In the genomic region with DNA sequence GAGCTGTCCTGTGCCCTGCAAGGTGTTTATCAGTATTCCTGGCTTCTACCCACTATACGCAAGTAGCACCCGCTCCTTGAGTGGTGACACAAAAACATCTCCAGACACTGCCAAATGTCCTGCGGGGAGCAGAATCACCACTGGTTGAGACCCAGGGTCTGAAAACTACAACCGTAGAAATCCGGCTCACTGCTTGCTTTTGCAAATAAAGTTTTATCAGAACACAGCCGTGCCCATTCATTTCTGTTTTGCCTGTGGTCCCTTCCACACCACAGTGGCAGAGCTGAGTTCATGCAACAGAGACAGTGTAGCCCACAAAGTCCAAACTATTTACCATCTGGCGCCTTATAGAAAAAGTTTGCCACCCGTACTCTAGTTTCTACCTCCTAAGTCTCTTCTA, we compare ENCODE assay signal across 29 cellular contexts.
"Had no signal": no experiment of that assay in that cellular context is flagged by ENCODE, and none has a peak within 500 bp of the region (broad histone marks: within the 10 kb centered on the region; RNA-seq: fewer than 3 reads in every experiment).

No MANE protein-coding gene starts in this region.

- H3K4me1 ChIP-seq: colonic mucosa, esophagus muscularis mucosa, esophagus squamous epithelium, foreskin keratinocyte, gastrocnemius medialis, gastroesophageal sphincter, heart left ventricle, heart right ventricle had no signal

- H3K9me3 Mint-ChIP-seq: dendritic cell treated with granulocyte-macrophage colony-stimulating factor and Interleukin-4, amounts not matched to agents 40 ng/mL and 50 ng/mL, for 4 days; effector memory CD8-positive, alpha-beta T cell had no signal

- H3K4me3 Mint-ChIP-seq: dendritic cell treated with granulocyte-macrophage colony-stimulating factor and Interleukin-4, amounts not matched to agents 40 ng/mL and 50 ng/mL, for 4 days; effector memory CD8-positive, alpha-beta T cell; endodermal cell had no signal

- H3K27me3 ChIP-seq: colonic mucosa, foreskin keratinocyte, gastrocnemius medialis had no signal

- H3K9me3 ChIP-seq: colonic mucosa, esophagus muscularis mucosa, esophagus squamous epithelium, gastrocnemius medialis, gastroesophageal sphincter, heart left ventricle, heart right ventricle had no signal

- H3K36me3 ChIP-seq: colonic mucosa, esophagus muscularis mucosa, esophagus squamous epithelium, gastrocnemius medialis, gastroesophageal sphincter, heart left ventricle, heart right ventricle had no signal

- ATAC-seq: effector memory CD8-positive, alpha-beta T cell; esophagus mucosa; foreskin keratinocyte; gastrocnemius medialis; gastroesophageal sphincter; heart left ventricle; heart right ventricle had no signal

- H3K27ac Mint-ChIP-seq: dendritic cell treated with granulocyte-macrophage colony-stimulating factor and Interleukin-4, amounts not matched to agents 40 ng/mL and 50 ng/mL, for 4 days; effector memory CD8-positive, alpha-beta T cell; endodermal cell had no signal

- H3K4me3 ChIP-seq: colonic mucosa, coronary artery, dorsolateral prefrontal cortex, esophagus muscularis mucosa, esophagus squamous epithelium, gastrocnemius medialis, gastroesophageal sphincter, heart left ventricle, heart right ventricle had no signal

- FAIRE-seq: colon, endometrium, endothelial cell of umbilical vein, frontal cortex had no signal

- DNase-seq: colonic mucosa; cortex of kidney; dermis blood vessel endothelial cell; dorsolateral prefrontal cortex; effector CD4-positive, alpha-beta T cell; effector CD8-positive, alpha-beta T cell; effector memory CD4-positive, alpha-beta T cell; effector memory CD8-positive, alpha-beta T cell; endodermal cell; erythroblast; esophagus squamous epithelium; foreskin fibroblast; foreskin keratinocyte; foreskin melanocyte; gastrocnemius medialis; glutamatergic neuron; head of caudate nucleus; heart left ventricle; heart right ventricle had no signal

- H3K27ac ChIP-seq: colonic mucosa, coronary artery, dorsolateral prefrontal cortex, epithelial cell of prostate, esophagus muscularis mucosa, esophagus squamous epithelium, foreskin keratinocyte, gastrocnemius medialis, gastroesophageal sphincter, heart left ventricle, heart right ventricle had no signal
